ENCODE assay signal across 18 cellular contexts in the genomic region with DNA sequence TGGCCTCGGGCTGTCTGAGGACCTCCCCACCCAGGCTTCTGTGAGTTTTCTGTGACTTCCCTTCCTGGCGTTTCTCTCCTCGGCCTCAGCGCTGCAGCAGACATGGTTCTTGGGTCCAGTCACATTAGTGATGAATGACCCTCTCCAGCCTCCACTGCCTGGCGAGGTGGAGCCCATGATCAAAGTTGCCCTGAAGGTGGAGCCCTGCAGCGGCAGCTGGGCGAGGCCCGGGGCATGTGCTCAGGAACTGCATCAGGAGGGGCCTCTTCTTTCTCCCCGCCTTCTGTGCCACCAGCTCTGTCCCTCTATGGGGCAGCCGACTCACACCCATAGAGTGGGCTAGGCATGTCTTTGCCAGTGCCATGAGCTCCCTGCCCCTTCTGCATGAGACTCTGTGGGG.
DNase-seq lines count a peak whose midpoint lies in the region; ATAC-seq and TF ChIP-seq lines count a peak whose summit lies in the region.
"Had no signal": no experiment of that assay in that cellular context is flagged by ENCODE, and none has a peak within 500 bp of the region (broad histone marks: within the 10 kb centered on the region; RNA-seq: fewer than 3 reads in every experiment).

No MANE protein-coding gene starts in this region.

- H3K4ac ChIP-seq in H9 (ENCODE audit: low read depth, low read length), result no peak overlapping the region
- no peak overlapping the region for H3K4ac ChIP-seq in trophoblast cell (ENCODE audit: low read depth, low read length)

- no peak overlapping the region for H3K56ac ChIP-seq in H9 (ENCODE audit: insufficient read length, low read depth, low read length)

- H3K36me3 Mint-ChIP-seq in H9 (ENCODE audit: insufficient read depth in 1 of 3, low read depth in 3 of 3) (peaks cover 0 to 3% (median 0%) of the 10 kb centered on the region in 3 experiments; a peak in 2 of 7 replicates), WTC11 (no peaks in the 10 kb centered on the region)
- H3K36me3 Mint-ChIP-seq in stimulated activated naive B cell treated with anti-CD40 and anti-IgM and Interleukin-4, amounts not matched to agents 10 μg/mL and 1 μg/mL and 100 μg/mL, for 72 hours, result no peaks in the 10 kb centered on the region
- H3K36me3 Mint-ChIP-seq: CD4-positive, CD25-positive, alpha-beta regulatory T cell had no signal

- H3K79me2 ChIP-seq in H9 (ENCODE audit: insufficient read depth, low read length), result no peaks in the 10 kb centered on the region
- no peaks in the 10 kb centered on the region for H3K79me2 ChIP-seq in trophoblast cell (ENCODE audit: control insufficient read depth, insufficient read depth, low read length, poor library complexity)

- H2AK5ac ChIP-seq in H9 (ENCODE audit: insufficient read length, low read length) (no peak overlapping the region), trophoblast cell (ENCODE audit: low read length) (no peak overlapping the region)

- no peak overlapping the region for H2BK15ac ChIP-seq in H9 (ENCODE audit: low read depth, low read length)

- no peak overlapping the region for H2AFZ ChIP-seq in H9 (ENCODE audit: low read length)
- no peak overlapping the region for H2AFZ ChIP-seq in trophoblast cell (ENCODE audit: insufficient read depth, low read length, poor library complexity)

- no peak overlapping the region for H4K5ac ChIP-seq in H9 (ENCODE audit: insufficient read length, low read depth, low read length)

- no peak overlapping the region for H3K4me2 ChIP-seq in H9 (ENCODE audit: insufficient read depth, insufficient read length, low read length)
- H3K4me2 ChIP-seq in trophoblast cell (ENCODE audit: low read length), result no peak overlapping the region

- no peaks in the 10 kb centered on the region; the same call in none of the 2 replicates for H3K27me3 ChIP-seq in H9 (ENCODE audit: insufficient read depth, low read length)
- no peaks in the 10 kb centered on the region for H3K27me3 ChIP-seq in SJCRH30
- H3K27me3 ChIP-seq in trophoblast cell (ENCODE audit: insufficient read depth, low read length), result no peaks in the 10 kb centered on the region

- TF ChIP-seq CTCF in GM10266 (IDR thresholded peaks at IDR 0.05; ENCODE audit: control insufficient read depth, insufficient read depth, low read depth, missing control alignments), result peak; percentile 9
- TF ChIP-seq CTCF in H9 (conservative IDR thresholded peaks at IDR 0.05), result peak; percentile 38; the same call in 2 of the 3 replicates
- TF ChIP-seq CTCF in WTC11 (IDR thresholded peaks at IDR 0.05), result no peak

- H3K27ac ChIP-seq in H9 (ENCODE audit: insufficient read length, low read depth, low read length), result no peak overlapping the region
- H3K27ac ChIP-seq in SJCRH30, result no peak overlapping the region; the same call in 1 of the 2 replicates
- no peak overlapping the region for H3K27ac ChIP-seq in trophoblast cell (ENCODE audit: low read depth, low read length)

- H2BK5ac ChIP-seq in H9 (ENCODE audit: insufficient read length, low read length) (no peak overlapping the region), trophoblast cell (ENCODE audit: low read depth, low read length, poor library complexity) (no peak overlapping the region)

- H3K4me3 ChIP-seq in SJCRH30, result no peak overlapping the region
- H3K4me3 ChIP-seq in trophoblast cell (ENCODE audit: low read depth, low read length), result no peak overlapping the region
- H3K4me3 ChIP-seq: K562 had no signal

- H3K27me3 Mint-ChIP-seq in H9 (ENCODE audit: low read depth), result peaks cover 6% of the 10 kb centered on the region
- no peaks in the 10 kb centered on the region; the same call in 1 of the 2 replicates for H3K27me3 Mint-ChIP-seq in WTC11 (ENCODE audit: low read depth)
- peaks cover 62 to 65% of the 10 kb centered on the region in 2 donors for H3K27me3 Mint-ChIP-seq in stimulated activated naive B cell treated with anti-CD40 and anti-IgM and Interleukin-4, amounts not matched to agents 10 μg/mL and 1 μg/mL and 100 μg/mL, for 72 hours
- H3K27me3 Mint-ChIP-seq: CD4-positive, CD25-positive, alpha-beta regulatory T cell had no signal

- no peak for DNase-seq in GM10266 (ENCODE audit: extremely low spot score)
- peak; percentile 46 for DNase-seq in H9
- peak; percentile 29 for DNase-seq in WTC11 (ENCODE audit: low spot score)
- no peak for DNase-seq in stimulated activated naive B cell treated with anti-CD40 and anti-IgM and Interleukin-4, amounts not matched to agents 10 μg/mL and 1 μg/mL and 100 μg/mL, for 72 hours
- no peak for DNase-seq in SJCRH30
- no peak for DNase-seq in trophoblast cell
- DNase-seq: ACHN; AML-193; Caco-2; CD4-positive, CD25-positive, alpha-beta regulatory T cell; NCI-H1436; NCI-H2029; NCI-H510A; Right ventricle myocardium superior had no signal

- H3K23me2 ChIP-seq in H9 (ENCODE audit: insufficient read length, low read depth, low read length, poor library complexity, severe bottlenecking), result no peaks in the 10 kb centered on the region

- H2BK120ac ChIP-seq in H9 (ENCODE audit: low read depth, low read length, poor library complexity, severe bottlenecking) (no peak overlapping the region), trophoblast cell (ENCODE audit: insufficient read depth, low read length, poor library complexity) (no peak overlapping the region)

- no CpG with 5 or more reads among the region's 10 CpGs for WGBS in H9 (ENCODE audit: extremely low coverage, insufficient read length, low lambda C conversion rate)
- WGBS in trophoblast cell (ENCODE audit: extremely low coverage, insufficient coverage, insufficient read length), result no CpG with 5 or more reads among the region's 10 CpGs

- H3K18ac ChIP-seq in H9 (ENCODE audit: insufficient read length, low read depth, low read length) (no peak overlapping the region), trophoblast cell (ENCODE audit: low read length) (no peak overlapping the region)

- no peak overlapping the region for H4K8ac ChIP-seq in H9 (replicated peaks; ENCODE audit: insufficient read length, low read depth, low read length)
- H4K8ac ChIP-seq in trophoblast cell (ENCODE audit: low read depth, low read length), result no peak overlapping the region

- no peaks in the 10 kb centered on the region for H4K20me1 ChIP-seq in H9 (ENCODE audit: control insufficient read depth, insufficient read depth, insufficient read length)

- H3K4me3 Mint-ChIP-seq in H9 (no peak overlapping the region), WTC11 (no peak overlapping the region)
- no peak overlapping the region for H3K4me3 Mint-ChIP-seq in stimulated activated naive B cell treated with anti-CD40 and anti-IgM and Interleukin-4, amounts not matched to agents 10 μg/mL and 1 μg/mL and 100 μg/mL, for 72 hours
- H3K4me3 Mint-ChIP-seq: CD4-positive, CD25-positive, alpha-beta regulatory T cell; T-helper 1 cell treated with Interleukin-12 subunit alpha and Interleukin-12 subunit beta and Interleukin-4 antibody, amounts not matched to agents 30 μg/mL and 1 μg/mL, for 36 hours had no signal

- H2BK20ac ChIP-seq in H9 (ENCODE audit: low read depth, low read length, poor library complexity, severe bottlenecking), result no peak overlapping the region

- H3K9ac ChIP-seq in H9 (ENCODE audit: extremely low read depth, insufficient read length, low read length) (no peak overlapping the region), trophoblast cell (ENCODE audit: low read length) (no peak overlapping the region)

- H3K14ac ChIP-seq in H9 (ENCODE audit: insufficient read depth, low read length) (no peak overlapping the region), trophoblast cell (ENCODE audit: low read length) (no peak overlapping the region)

- H3K36me3 ChIP-seq in SJCRH30 (no peaks in the 10 kb centered on the region), trophoblast cell (ENCODE audit: control insufficient read depth in 1 of 2, insufficient read depth in 2 of 2, low read length in 2 of 2) (no peaks in the 10 kb centered on the region)

- no peak overlapping the region for H4K91ac ChIP-seq in H9 (ENCODE audit: insufficient read length, low read depth, low read length)
- no peak overlapping the region for H4K91ac ChIP-seq in trophoblast cell (ENCODE audit: low read depth, low read length)

- H2BK12ac ChIP-seq in H9 (ENCODE audit: insufficient read length, low read depth, low read length) (no peak overlapping the region), trophoblast cell (ENCODE audit: low read length) (no peak overlapping the region)

- no peak overlapping the region for H3T11ph ChIP-seq in H9 (ENCODE audit: low read length)

- CTCF ChIA-PET in WTC11 (lab: Charles Lee), result interaction anchor here (1.1 to 1.4 kb wide), 3 partner anchors 19 to 650 kb away, joined by 3 to 6 read pairs (median 4); no protein-coding TSS in a partner anchor

- H3K23ac ChIP-seq in H9 (ENCODE audit: insufficient read length, low read depth, low read length) (no peak overlapping the region), trophoblast cell (ENCODE audit: low read length) (no peak overlapping the region)

- H3K4me1 Mint-ChIP-seq in H9 (no peaks in the 10 kb centered on the region), WTC11 (no peaks in the 10 kb centered on the region)
- peaks cover 14 to 24% of the 10 kb centered on the region in 2 donors for H3K4me1 Mint-ChIP-seq in stimulated activated naive B cell treated with anti-CD40 and anti-IgM and Interleukin-4, amounts not matched to agents 10 μg/mL and 1 μg/mL and 100 μg/mL, for 72 hours
- H3K4me1 Mint-ChIP-seq: CD4-positive, CD25-positive, alpha-beta regulatory T cell had no signal

- H3K27ac Mint-ChIP-seq in H9 (no peak overlapping the region), WTC11 (no peak overlapping the region)
- no peak overlapping the region for H3K27ac Mint-ChIP-seq in stimulated activated naive B cell treated with anti-CD40 and anti-IgM and Interleukin-4, amounts not matched to agents 10 μg/mL and 1 μg/mL and 100 μg/mL, for 72 hours
- H3K27ac Mint-ChIP-seq: CD4-positive, CD25-positive, alpha-beta regulatory T cell; T-helper 1 cell treated with Interleukin-12 subunit alpha and Interleukin-12 subunit beta and Interleukin-4 antibody, amounts not matched to agents 30 μg/mL and 1 μg/mL, for 36 hours had no signal

- POLR2A ChIA-PET in WTC11 (lab: Charles Lee), result no interaction called here

- H3K79me1 ChIP-seq in H9 (ENCODE audit: insufficient read depth, low read depth, low read length, poor library complexity, severe bottlenecking) (no peaks in the 10 kb centered on the region), trophoblast cell (ENCODE audit: low read length) (no peaks in the 10 kb centered on the region)

- H4K12ac ChIP-seq in trophoblast cell (ENCODE audit: low read depth, low read length), result no peak overlapping the region

- H3K9me3 Mint-ChIP-seq in H9 (peaks cover 0 to 13% of the 10 kb centered on the region in 2 experiments; a peak in 3 of 5 replicates), WTC11 (no peaks in the 10 kb centered on the region)
- H3K9me3 Mint-ChIP-seq in stimulated activated naive B cell treated with anti-CD40 and anti-IgM and Interleukin-4, amounts not matched to agents 10 μg/mL and 1 μg/mL and 100 μg/mL, for 72 hours, result peaks cover 0 to 3% of the 10 kb centered on the region in 2 donors
- H3K9me3 Mint-ChIP-seq: T-helper 1 cell treated with Interleukin-12 subunit alpha and Interleukin-12 subunit beta and Interleukin-4 antibody, amounts not matched to agents 30 μg/mL and 1 μg/mL, for 36 hours had no signal

- no peaks in the 10 kb centered on the region for H3K9me3 ChIP-seq in H9 (ENCODE audit: control insufficient read depth, low read depth, low read length)
- H3K9me3 ChIP-seq in SJCRH30 (replicated peaks), result no peaks in the 10 kb centered on the region
- no peaks in the 10 kb centered on the region for H3K9me3 ChIP-seq in trophoblast cell (ENCODE audit: insufficient read depth, low read depth, low read length)
- H3K9me3 ChIP-seq: Caco-2 had no signal

- peak; percentile 55 for ATAC-seq in WTC11
- ATAC-seq in stimulated activated naive B cell treated with anti-CD40 and anti-IgM and Interleukin-4, amounts not matched to agents 10 μg/mL and 1 μg/mL and 100 μg/mL, for 72 hours (replicated peaks), result peak; percentile 29 to 38
- no peak for ATAC-seq in GM19455 (IDR thresholded peaks at IDR 0.05; ENCODE audit: unreplicated experiment)
- ATAC-seq: K562, SK-N-SH treated with all-trans-retinoic acid at 6 μM for 48 hours had no signal

- H3K4me1 ChIP-seq in H9 (ENCODE audit: insufficient read depth, low read length) (no peaks in the 10 kb centered on the region), SJCRH30 (peaks cover 51% of the 10 kb centered on the region), trophoblast cell (ENCODE audit: control insufficient read depth in 1 of 2, insufficient read depth in 2 of 2, low read length in 2 of 2) (peaks cover 0 to under 1% of the 10 kb centered on the region in 2 experiments)
- H3K4me1 ChIP-seq: Caco-2 had no signal

Comparison
In these comparisons a context has a peak if more than half of its experiments do, and no peak if none do; other contexts are left out.
1. DNase-seq: peak in H9 (single experiment) and WTC11 (single experiment); none in GM10266 (single experiment), stimulated activated naive B cell treated with anti-CD40 and anti-IgM and Interleukin-4, amounts not matched to agents 10 μg/mL and 1 μg/mL and 100 μg/mL, for 72 hours (single experiment), SJCRH30 (0 of 2) and trophoblast cell (0 of 2).